1 cellular context compared by ENCODE assay signal in genomic region chr1:116686723-116687368, GRCh38.
TF ChIP-seq lines count a peak whose summit lies in the region.

No MANE protein-coding gene starts in this region.

TF ChIP-seq in K562, 482 proteins besides CTCF, POLR2A, EP300 and RAD21 (continued from another document):
- TF ChIP-seq, protein P1, sequence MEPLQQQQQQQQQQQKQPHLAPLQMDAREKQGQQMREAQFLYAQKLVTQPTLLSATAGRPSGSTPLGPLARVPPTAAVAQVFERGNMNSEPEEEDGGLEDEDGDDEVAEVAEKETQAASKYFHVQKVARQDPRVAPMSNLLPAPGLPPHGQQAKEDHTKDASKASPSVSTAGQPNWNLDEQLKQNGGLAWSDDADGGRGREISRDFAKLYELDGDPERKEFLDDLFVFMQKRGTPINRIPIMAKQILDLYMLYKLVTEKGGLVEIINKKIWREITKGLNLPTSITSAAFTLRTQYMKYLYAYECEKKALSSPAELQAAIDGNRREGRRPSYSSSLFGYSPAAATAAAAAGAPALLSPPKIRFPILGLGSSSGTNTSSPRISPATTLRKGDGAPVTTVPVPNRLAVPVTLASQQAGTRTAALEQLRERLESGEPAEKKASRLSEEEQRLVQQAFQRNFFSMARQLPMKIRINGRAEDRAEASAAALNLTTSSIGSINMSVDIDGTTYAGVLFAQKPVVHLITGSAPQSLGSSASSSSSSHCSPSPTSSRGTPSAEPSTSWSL (CRISPR knock-in tag; IDR thresholded peaks at IDR 0.05; ENCODE audit: borderline replicate concordance): no peak
- TF ChIP-seq ARNT (IDR thresholded peaks at IDR 0.05) (no peak), DNMT1 (IDR thresholded peaks at IDR 0.05) (no peak), ZBTB33 (CRISPR knock-in tag; IDR thresholded peaks at IDR 0.05) (no peak), TRIM28 (IDR thresholded peaks at IDR 0.05) (no peak), CREM (IDR thresholded peaks at IDR 0.05; ENCODE audit: low read depth) (no peak), COPS2 (conservative IDR thresholded peaks at IDR 0.05) (no peak), SRSF9 (IDR thresholded peaks at IDR 0.05; ENCODE audit: borderline replicate concordance, low read depth, low read length) (no peak), RBM39 (optimal IDR thresholded peaks at IDR 0.05; ENCODE audit: low read depth, low read length) (no peak), IRF2 (CRISPR knock-in tag; IDR thresholded peaks at IDR 0.05) (no peak), NFRKB (IDR thresholded peaks at IDR 0.05; ENCODE audit: low read depth) (0 out of 2 replicates have a peak, but pooled peaks have one; percentile 54), RBM25 (IDR thresholded peaks at IDR 0.05; ENCODE audit: low read depth, low read length, severe bottlenecking) (no peak), CBFB (CRISPR knock-in tag; IDR thresholded peaks at IDR 0.05) (no peak), SMARCC2 (IDR thresholded peaks at IDR 0.05; ENCODE audit: low read depth) (no peak), ZNF184 (CRISPR knock-in tag; IDR thresholded peaks at IDR 0.05) (no peak), BRF1 (IDR thresholded peaks at IDR 0.05; ENCODE audit: borderline replicate concordance, extremely low read depth, insufficient read length) (no peak), CSDE1 (IDR thresholded peaks at IDR 0.05) (no peak), ZNF551 (CRISPR knock-in tag; IDR thresholded peaks at IDR 0.05) (no peak), NCOA1 (IDR thresholded peaks at IDR 0.05; ENCODE audit: low read depth) (no peak), SAP30 (IDR thresholded peaks at IDR 0.05; ENCODE audit: borderline replicate concordance, insufficient read depth, low read depth, low read length, poor library complexity, severe bottlenecking) (no peak), FOXK1 (CRISPR knock-in tag; IDR thresholded peaks at IDR 0.05; ENCODE audit: borderline replicate concordance) (peak; percentile 19; the same call in 1 of the 2 replicates), TCFL5 (CRISPR knock-in tag; conservative IDR thresholded peaks at IDR 0.05) (0 out of 2 replicates have a peak, but pooled peaks have one; percentile 27), ZBTB9 (CRISPR knock-in tag; IDR thresholded peaks at IDR 0.05) (no peak), ZFP36 (IDR thresholded peaks at IDR 0.05; ENCODE audit: low read depth, low read length, partially characterized antibody) (no peak)
- TF ChIP-seq, protein P2, sequence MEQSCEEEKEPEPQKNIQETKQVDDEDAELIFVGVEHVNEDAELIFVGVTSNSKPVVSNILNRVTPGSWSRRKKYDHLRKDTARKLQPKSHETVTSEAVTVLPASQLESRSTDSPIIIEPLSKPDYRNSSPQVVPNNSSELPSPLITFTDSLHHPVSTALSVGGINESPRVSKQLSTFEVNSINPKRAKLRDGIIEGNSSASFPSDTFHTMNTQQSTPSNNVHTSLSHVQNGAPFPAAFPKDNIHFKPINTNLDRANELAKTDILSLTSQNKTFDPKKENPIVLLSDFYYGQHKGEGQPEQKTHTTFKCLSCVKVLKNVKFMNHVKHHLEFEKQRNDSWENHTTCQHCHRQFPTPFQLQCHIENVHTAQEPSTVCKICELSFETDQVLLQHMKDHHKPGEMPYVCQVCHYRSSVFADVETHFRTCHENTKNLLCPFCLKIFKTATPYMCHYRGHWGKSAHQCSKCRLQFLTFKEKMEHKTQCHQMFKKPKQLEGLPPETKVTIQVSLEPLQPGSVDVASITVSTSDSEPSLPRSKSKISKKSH (CRISPR knock-in tag; IDR thresholded peaks at IDR 0.05): no peak
- TF ChIP-seq, protein P3, sequence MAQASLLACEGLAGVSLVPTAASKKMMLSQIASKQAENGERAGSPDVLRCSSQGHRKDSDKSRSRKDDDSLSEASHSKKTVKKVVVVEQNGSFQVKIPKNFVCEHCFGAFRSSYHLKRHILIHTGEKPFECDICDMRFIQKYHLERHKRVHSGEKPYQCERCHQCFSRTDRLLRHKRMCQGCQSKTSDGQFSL (CRISPR knock-in tag; IDR thresholded peaks at IDR 0.05): 0 out of 2 replicates have a peak, but pooled peaks have one; percentile 25
- TF ChIP-seq, protein P3 (tag; IDR thresholded peaks at IDR 0.05): peak in 1 of 2 experiments; percentile 65; a peak in 1 of 4 replicates
- TF ChIP-seq, protein P4, sequence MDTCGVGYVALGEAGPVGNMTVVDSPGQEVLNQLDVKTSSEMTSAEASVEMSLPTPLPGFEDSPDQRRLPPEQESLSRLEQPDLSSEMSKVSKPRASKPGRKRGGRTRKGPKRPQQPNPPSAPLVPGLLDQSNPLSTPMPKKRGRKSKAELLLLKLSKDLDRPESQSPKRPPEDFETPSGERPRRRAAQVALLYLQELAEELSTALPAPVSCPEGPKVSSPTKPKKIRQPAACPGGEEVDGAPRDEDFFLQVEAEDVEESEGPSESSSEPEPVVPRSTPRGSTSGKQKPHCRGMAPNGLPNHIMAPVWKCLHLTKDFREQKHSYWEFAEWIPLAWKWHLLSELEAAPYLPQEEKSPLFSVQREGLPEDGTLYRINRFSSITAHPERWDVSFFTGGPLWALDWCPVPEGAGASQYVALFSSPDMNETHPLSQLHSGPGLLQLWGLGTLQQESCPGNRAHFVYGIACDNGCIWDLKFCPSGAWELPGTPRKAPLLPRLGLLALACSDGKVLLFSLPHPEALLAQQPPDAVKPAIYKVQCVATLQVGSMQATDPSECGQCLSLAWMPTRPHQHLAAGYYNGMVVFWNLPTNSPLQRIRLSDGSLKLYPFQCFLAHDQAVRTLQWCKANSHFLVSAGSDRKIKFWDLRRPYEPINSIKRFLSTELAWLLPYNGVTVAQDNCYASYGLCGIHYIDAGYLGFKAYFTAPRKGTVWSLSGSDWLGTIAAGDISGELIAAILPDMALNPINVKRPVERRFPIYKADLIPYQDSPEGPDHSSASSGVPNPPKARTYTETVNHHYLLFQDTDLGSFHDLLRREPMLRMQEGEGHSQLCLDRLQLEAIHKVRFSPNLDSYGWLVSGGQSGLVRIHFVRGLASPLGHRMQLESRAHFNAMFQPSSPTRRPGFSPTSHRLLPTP (IDR thresholded peaks at IDR 0.05; ENCODE audit: borderline replicate concordance, extremely low read depth, insufficient read length): no peak
- TF ChIP-seq, protein P5, sequence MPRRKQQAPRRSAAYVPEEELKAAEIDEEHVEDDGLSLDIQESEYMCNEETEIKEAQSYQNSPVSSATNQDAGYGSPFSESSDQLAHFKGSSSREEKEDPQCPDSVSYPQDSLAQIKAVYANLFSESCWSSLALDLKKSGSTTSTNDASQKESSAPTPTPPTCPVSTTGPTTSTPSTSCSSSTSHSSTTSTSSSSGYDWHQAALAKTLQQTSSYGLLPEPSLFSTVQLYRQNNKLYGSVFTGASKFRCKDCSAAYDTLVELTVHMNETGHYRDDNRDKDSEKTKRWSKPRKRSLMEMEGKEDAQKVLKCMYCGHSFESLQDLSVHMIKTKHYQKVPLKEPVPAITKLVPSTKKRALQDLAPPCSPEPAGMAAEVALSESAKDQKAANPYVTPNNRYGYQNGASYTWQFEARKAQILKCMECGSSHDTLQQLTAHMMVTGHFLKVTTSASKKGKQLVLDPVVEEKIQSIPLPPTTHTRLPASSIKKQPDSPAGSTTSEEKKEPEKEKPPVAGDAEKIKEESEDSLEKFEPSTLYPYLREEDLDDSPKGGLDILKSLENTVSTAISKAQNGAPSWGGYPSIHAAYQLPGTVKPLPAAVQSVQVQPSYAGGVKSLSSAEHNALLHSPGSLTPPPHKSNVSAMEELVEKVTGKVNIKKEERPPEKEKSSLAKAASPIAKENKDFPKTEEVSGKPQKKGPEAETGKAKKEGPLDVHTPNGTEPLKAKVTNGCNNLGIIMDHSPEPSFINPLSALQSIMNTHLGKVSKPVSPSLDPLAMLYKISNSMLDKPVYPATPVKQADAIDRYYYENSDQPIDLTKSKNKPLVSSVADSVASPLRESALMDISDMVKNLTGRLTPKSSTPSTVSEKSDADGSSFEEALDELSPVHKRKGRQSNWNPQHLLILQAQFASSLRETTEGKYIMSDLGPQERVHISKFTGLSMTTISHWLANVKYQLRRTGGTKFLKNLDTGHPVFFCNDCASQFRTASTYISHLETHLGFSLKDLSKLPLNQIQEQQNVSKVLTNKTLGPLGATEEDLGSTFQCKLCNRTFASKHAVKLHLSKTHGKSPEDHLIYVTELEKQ (CRISPR knock-in tag; IDR thresholded peaks at IDR 0.05): 0 out of 2 replicates have a peak, but pooled peaks have one; percentile 9
- TF ChIP-seq, protein P6, sequence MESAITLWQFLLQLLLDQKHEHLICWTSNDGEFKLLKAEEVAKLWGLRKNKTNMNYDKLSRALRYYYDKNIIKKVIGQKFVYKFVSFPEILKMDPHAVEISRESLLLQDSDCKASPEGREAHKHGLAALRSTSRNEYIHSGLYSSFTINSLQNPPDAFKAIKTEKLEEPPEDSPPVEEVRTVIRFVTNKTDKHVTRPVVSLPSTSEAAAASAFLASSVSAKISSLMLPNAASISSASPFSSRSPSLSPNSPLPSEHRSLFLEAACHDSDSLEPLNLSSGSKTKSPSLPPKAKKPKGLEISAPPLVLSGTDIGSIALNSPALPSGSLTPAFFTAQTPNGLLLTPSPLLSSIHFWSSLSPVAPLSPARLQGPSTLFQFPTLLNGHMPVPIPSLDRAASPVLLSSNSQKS (CRISPR knock-in tag; IDR thresholded peaks at IDR 0.05): no peak; the same call in 1 of the 2 replicates
